In the genomic region with DNA sequence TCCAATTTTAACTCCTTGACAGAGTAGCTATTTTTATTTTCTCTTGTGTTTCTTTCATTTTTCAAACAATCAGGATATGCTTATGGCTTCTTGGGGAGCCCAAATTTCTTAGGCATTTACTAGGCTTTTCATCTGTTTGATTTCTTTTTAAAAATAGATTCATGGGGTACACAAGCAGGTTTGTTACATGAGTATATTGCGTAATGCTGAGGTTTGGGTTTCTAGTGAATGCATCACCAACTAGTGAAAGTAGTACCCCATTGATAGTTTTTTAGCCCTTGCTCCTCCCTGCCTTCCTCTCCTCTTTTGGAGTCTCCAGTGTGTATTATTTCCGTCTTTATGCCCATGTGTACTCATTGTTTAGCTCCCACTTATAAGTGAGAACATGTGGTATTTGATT, we compare ENCODE assay signal across 27 cellular contexts.
"Had no signal": no experiment of that assay in that cellular context is flagged by ENCODE, and none has a peak within 500 bp of the region (broad histone marks: within the 10 kb centered on the region; RNA-seq: fewer than 3 reads in every experiment).

No MANE protein-coding gene starts in this region.

- H3K27me3 Mint-ChIP-seq: stimulated activated naive B cell treated with anti-CD40 and anti-IgM and Interleukin-4, amounts not matched to agents 10 μg/mL and 1 μg/mL and 100 μg/mL, for 72 hours had no signal

- H3K4me1 ChIP-seq: gastrocnemius medialis, left lung, psoas muscle, upper lobe of left lung had no signal

- H3K36me3 ChIP-seq: gastrocnemius medialis, left lung, ovary, thoracic aorta, tibial nerve, upper lobe of left lung had no signal

- H3K27me3 ChIP-seq: dorsolateral prefrontal cortex, gastrocnemius medialis, left lung, ovary, tibial nerve, upper lobe of left lung had no signal

- H3K4me3 Mint-ChIP-seq: mesothelial cell of epicardium; naive thymus-derived CD8-positive, alpha-beta T cell; nephron progenitor cell; stimulated activated naive B cell treated with anti-CD40 and anti-IgM and Interleukin-4, amounts not matched to agents 10 μg/mL and 1 μg/mL and 100 μg/mL, for 72 hours; stimulated activated naive CD8-positive, alpha-beta T cell treated with anti-CD3 and anti-CD28 coated beads, Interleukin-15, Interleukin-2, amounts not matched to agents 100 ng/mL and 50 ng/mL, for 24 hours had no signal

- H3K27ac ChIP-seq: dorsolateral prefrontal cortex, gastrocnemius medialis, left lung, ovary, psoas muscle, thoracic aorta, tibial nerve, upper lobe of left lung had no signal

- H3K4me1 Mint-ChIP-seq: nephron progenitor cell; stimulated activated naive B cell treated with anti-CD40 and anti-IgM and Interleukin-4, amounts not matched to agents 10 μg/mL and 1 μg/mL and 100 μg/mL, for 72 hours had no signal

- DNase-seq: dorsolateral prefrontal cortex; effector CD4-positive, alpha-beta T cell; foreskin fibroblast; gastrocnemius medialis; head of caudate nucleus; left cardiac atrium; left lung; mesenchymal stem cell; naive thymus-derived CD8-positive, alpha-beta T cell; nephron progenitor cell; nucleus accumbens; ovary; posterior cingulate gyrus; psoas muscle; right cardiac atrium; small intestine; stimulated activated CD4-positive, alpha-beta T cell treated with anti-CD3 and anti-CD28 coated beads, Interleukin-15, amount 100 ng/mL, for 24 hours; stimulated activated CD4-positive, alpha-beta T cell treated with anti-CD3 and anti-CD28 coated beads, Interleukin-2, amount 100 ng/mL, for 48 hours; stimulated activated naive B cell treated with anti-CD40 and anti-IgM and Interleukin-4, amounts not matched to agents 10 μg/mL and 1 μg/mL and 100 μg/mL, for 72 hours; upper lobe of left lung had no signal

- ATAC-seq: gastrocnemius medialis; left cardiac atrium; left lung; naive thymus-derived CD8-positive, alpha-beta T cell; psoas muscle; right cardiac atrium; stimulated activated naive B cell treated with anti-CD40 and anti-IgM and Interleukin-4, amounts not matched to agents 10 μg/mL and 1 μg/mL and 100 μg/mL, for 72 hours had no signal

- H3K9me3 Mint-ChIP-seq: nephron progenitor cell had no signal

- FAIRE-seq: colon, islet of Langerhans, small intestine, urothelium cell line had no signal

- H3K27ac Mint-ChIP-seq: mesothelial cell of epicardium; naive thymus-derived CD8-positive, alpha-beta T cell; nephron progenitor cell; stimulated activated naive B cell treated with anti-CD40 and anti-IgM and Interleukin-4, amounts not matched to agents 10 μg/mL and 1 μg/mL and 100 μg/mL, for 72 hours; stimulated activated naive CD8-positive, alpha-beta T cell treated with anti-CD3 and anti-CD28 coated beads, Interleukin-15, Interleukin-2, amounts not matched to agents 100 ng/mL and 50 ng/mL, for 24 hours had no signal

- H3K36me3 Mint-ChIP-seq: naive thymus-derived CD8-positive, alpha-beta T cell; stimulated activated naive B cell treated with anti-CD40 and anti-IgM and Interleukin-4, amounts not matched to agents 10 μg/mL and 1 μg/mL and 100 μg/mL, for 72 hours had no signal

- H3K9me3 ChIP-seq: gastrocnemius medialis, ovary, psoas muscle, thoracic aorta, upper lobe of left lung had no signal

- H3K4me3 ChIP-seq: dorsolateral prefrontal cortex, gastrocnemius medialis, left lung, ovary, psoas muscle, thoracic aorta, tibial nerve, upper lobe of left lung had no signal
